18 cellular contexts compared by ENCODE assay signal in the genomic region with DNA sequence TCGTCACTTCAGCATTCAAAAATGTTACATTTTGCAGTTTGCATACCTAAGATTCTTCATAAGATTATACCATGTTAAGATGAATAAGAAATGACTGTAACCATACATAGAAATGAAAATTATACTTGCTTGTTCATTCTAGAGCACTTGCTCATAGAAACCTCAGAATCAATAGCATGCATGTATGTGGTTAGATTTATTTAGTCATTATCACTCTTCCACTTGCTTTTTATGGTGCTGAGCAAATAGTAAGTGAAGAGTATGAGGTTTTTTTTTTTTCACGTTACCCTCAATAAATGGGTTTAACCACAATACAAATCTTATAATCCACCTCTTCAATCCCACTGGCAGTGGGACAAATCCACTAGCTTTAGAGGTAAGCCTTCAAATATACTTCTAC.
DNase-seq lines count a peak whose midpoint lies in the region; ATAC-seq, FAIRE-seq and TF ChIP-seq lines count a peak whose summit lies in the region.
"Had no signal": no experiment of that assay in that cellular context is flagged by ENCODE, and none has a peak within 500 bp of the region (broad histone marks: within the 10 kb centered on the region; RNA-seq: fewer than 3 reads in every experiment).

No MANE protein-coding gene starts in this region.

- TF ChIP-seq CTCF in cardiac muscle cell (IDR thresholded peaks at IDR 0.05; ENCODE audit: low read depth, low read length), result no peak

- DNase-seq in cardiac muscle cell (ENCODE audit: low read depth in 1 of 2, low spot score in 1 of 2) (no peak), right cardiac atrium (no peak), adipocyte (ENCODE audit: low read depth) (peak; percentile 21), hepatic stellate cell (ENCODE audit: low spot score) (peak; percentile 3), urothelium cell line (ENCODE audit: low spot score) (peak; percentile 3), AML-193 (lab: John Stamatoyannopoulos, UW) (no peak), NCI-H526 treated with DMSO at 0.1 percent for 48 hours (lab: John Stamatoyannopoulos, UW) (no peak), SK-N-DZ (ENCODE audit: low spot score) (no peak)
- DNase-seq: Calu3; CD4-positive, CD25-positive, alpha-beta regulatory T cell; H9; NCI-H1417; NCI-H2029; NCI-H524 treated with DMSO at 0.1 percent for 48 hours; NK-92 treated with Interleukin-12 subunit alpha and Interleukin-12 subunit beta, amount 100 ng/mL, for 24 hours had no signal

- H3K36me3 ChIP-seq in cardiac muscle cell (no peaks in the 10 kb centered on the region), adipocyte (ENCODE audit: control insufficient read depth, insufficient read depth, low read length, severe bottlenecking) (no peaks in the 10 kb centered on the region)

- no peak overlapping the region for H3K4me3 ChIP-seq in cardiac muscle cell
- no peak overlapping the region for H3K4me3 ChIP-seq in right cardiac atrium (ENCODE audit: low read length)
- no peak overlapping the region for H3K4me3 ChIP-seq in adipocyte (ENCODE audit: low read length)
- H3K4me3 ChIP-seq: A549 had no signal

- FAIRE-seq in urothelium cell line (lab: Jason Lieb, UNC), result no peak
- FAIRE-seq: A549 had no signal

- intact Hi-C loops in right cardiac atrium (cut with DNase I), result no loop called here

- H3K4me1 ChIP-seq in cardiac muscle cell (ENCODE audit: low read depth) (peaks cover 50% of the 10 kb centered on the region), right cardiac atrium (ENCODE audit: control insufficient read depth, insufficient read depth, low read length) (peaks cover 4% of the 10 kb centered on the region), adipocyte (ENCODE audit: control insufficient read depth, insufficient read depth, low read length) (no peaks in the 10 kb centered on the region)
- H3K4me1 ChIP-seq: A549 had no signal

- ATAC-seq in right cardiac atrium, result no peak
- ATAC-seq: A549, Panc1, Right ventricle myocardium inferior had no signal

- WGBS in right cardiac atrium, result 86% methylated on average over 2 of the region's 2 CpGs

- H3K9ac ChIP-seq in adipocyte (ENCODE audit: low read length), result no peak overlapping the region

- H3K9me3 ChIP-seq in cardiac muscle cell (ENCODE audit: low read depth), result no peaks in the 10 kb centered on the region
- H3K9me3 ChIP-seq in right cardiac atrium (ENCODE audit: control insufficient read depth, low read length), result no peaks in the 10 kb centered on the region
- no peaks in the 10 kb centered on the region for H3K9me3 ChIP-seq in adipocyte (ENCODE audit: control insufficient read depth, low read length)
- H3K9me3 ChIP-seq: A549 had no signal

- peak overlapping the region; percentile 81 for H3K27ac ChIP-seq in cardiac muscle cell
- H3K27ac ChIP-seq in right cardiac atrium (ENCODE audit: low read length), result no peak overlapping the region
- H3K27ac ChIP-seq: A549 had no signal

- H3K27me3 ChIP-seq in cardiac muscle cell, result no peaks in the 10 kb centered on the region
- H3K27me3 ChIP-seq in right cardiac atrium (ENCODE audit: control insufficient read depth, insufficient read depth), result no peaks in the 10 kb centered on the region
- no peaks in the 10 kb centered on the region for H3K27me3 ChIP-seq in adipocyte (replicated peaks; ENCODE audit: control insufficient read depth, insufficient read depth, low read length)

Comparison
In these comparisons a context has a peak if more than half of its experiments do, and no peak if none do; other contexts are left out.
1. DNase-seq: peak in adipocyte (single experiment), hepatic stellate cell (single experiment) and urothelium cell line (single experiment); none in cardiac muscle cell (0 of 2), right cardiac atrium (0 of 3), AML-193 (0 of 2), NCI-H526 treated with DMSO at 0.1 percent for 48 hours (single experiment) and SK-N-DZ (single experiment).